8 cellular contexts compared by ENCODE assay signal in genomic region chr5:163459888-163460561, GRCh38. TPM values are rescaled to one million over a fixed set of nuclear protein-coding genes. Genes with fewer than 3 reads are reported as not detected.
DNase-seq lines count a peak whose midpoint lies in the region; ATAC-seq and TF ChIP-seq lines count a peak whose summit lies in the region.

Gene NUDCD2, minus strand, starts transcription at chr5:163460102. Its CDS starts 52 bp downstream, at chr5:163460050.

- H3K9me3 ChIP-seq in PC-9 (ENCODE audit: insufficient read depth, low read depth) (no peaks in the 10 kb centered on the region), esophagus (ENCODE audit: control insufficient read depth in 2 of 2, insufficient read depth in 1 of 2, low read depth in 1 of 2, low read length in 1 of 2) (no peaks in the 10 kb centered on the region), mucosa of stomach (ENCODE audit: control insufficient read depth, low read length) (no peaks in the 10 kb centered on the region)

- WGBS in esophagus, 2 donors = 0% methylated on average over 51 to 53 of the region's 53 CpGs

- no TSS peak for BruUV-seq in PC-9 (replicated peaks; lab: Mats Ljungman, UMichigan)

- CTCF ChIA-PET in PC-9 (lab: Charles Lee) = interaction anchor here (0.6 to 1.2 kb wide), 4 partner anchors 9 to 1493 kb away, joined by 3 to 13 read pairs (median 6); no protein-coding TSS in a partner anchor

- no peaks in the 10 kb centered on the region for H3K9me2 ChIP-seq in PC-9 (ENCODE audit: insufficient read depth)

- DNase-seq in DMS53 treated with DMSO at 0.1 percent for 48 hours (lab: John Stamatoyannopoulos, UW; ENCODE audit: unreplicated experiment) (peak; percentile 98), PC-9 (peak; percentile 91 to 96)
- DNase-seq in Jurkat, Clone E6-1 (ENCODE audit: low read depth, low spot score) = peak; percentile 99
- DNase-seq in activated T-cell treated with anti-CD3 and anti-CD28 coated beads, Interleukin-2, amount 50 U/mL, for 24 hours = peak; percentile 98
- DNase-seq in stimulated activated CD8-positive, alpha-beta memory T cell treated with anti-CD3 and anti-CD28 coated beads, Interleukin-7, amount 100 ng/mL, for 1 hour (ENCODE audit: low read depth in 2 of 2) = peak; percentile 85 to 91

- H3K27ac ChIP-seq in PC-9 (peak within 1 kb of the TSS; percentile 95), esophagus (ENCODE audit: low read depth in 2 of 2, low read length in 1 of 2) (peak within 1 kb of the TSS; percentile 97 to 99)

- peaks cover 70% of the 10 kb centered on the region for H3K36me3 Mint-ChIP-seq in activated T-cell treated with anti-CD3 and anti-CD28 coated beads, Interleukin-2, amount 50 U/mL, for 24 hours (ENCODE audit: low read depth)

- no peaks in the 10 kb centered on the region for H3K27me3 ChIP-seq in PC-9 (ENCODE audit: insufficient read depth, low read depth)
- no peaks in the 10 kb centered on the region for H3K27me3 ChIP-seq in esophagus (ENCODE audit: control insufficient read depth in 1 of 2, insufficient read depth in 2 of 2, low read length in 2 of 2)
- H3K27me3 ChIP-seq in mucosa of stomach (ENCODE audit: control insufficient read depth, insufficient read depth, low read length) = no peaks in the 10 kb centered on the region

- H3K36me3 ChIP-seq in PC-9 (ENCODE audit: low read depth) (peaks cover 6% of the 10 kb centered on the region), esophagus (ENCODE audit: control insufficient read depth in 2 of 2, insufficient read depth in 2 of 2, low read length in 1 of 2) (peaks cover 0 to 1% of the 10 kb centered on the region in 2 donors), mucosa of stomach (ENCODE audit: control insufficient read depth, insufficient read depth, low read length) (no peaks in the 10 kb centered on the region)

- no peaks in the 10 kb centered on the region for H3K27me3 Mint-ChIP-seq in activated T-cell treated with anti-CD3 and anti-CD28 coated beads, Interleukin-2, amount 50 U/mL, for 24 hours

- peak within 1 kb of the TSS; percentile 79 for H3K4me3 ChIP-seq in Jurkat, Clone E6-1 (ENCODE audit: low read length)
- H3K4me3 ChIP-seq in PC-9 (peak within 1 kb of the TSS; percentile 97), esophagus (ENCODE audit: low read depth in 1 of 2, low read length in 2 of 2) (peak within 1 kb of the TSS; percentile 87 to 92), mucosa of stomach (ENCODE audit: low read length) (peak within 1 kb of the TSS; percentile 65)

- H3K79me2 ChIP-seq in PC-9 (ENCODE audit: low read depth) = peaks cover 71% of the 10 kb centered on the region

- no peak; the same call in 1 of the 2 replicates for TF ChIP-seq CTCF in PC-9 (conservative IDR thresholded peaks at IDR 0.05)

- intact Hi-C loops in PC-9 (cut with micrococcal nuclease; ENCODE audit: unreplicated experiment) = loop anchor here (1.0 to 2.0 kb wide), 2 partner anchors 23 to 45 kb away; partner anchors contain the start of genes CCNG1 and MAT2B

- peak within 1 kb of the TSS; percentile 100 for H3K27ac Mint-ChIP-seq in activated T-cell treated with anti-CD3 and anti-CD28 coated beads, Interleukin-2, amount 50 U/mL, for 24 hours

- H3K4me1 ChIP-seq in PC-9 (replicated peaks; ENCODE audit: insufficient read depth) (peaks cover 36% of the 10 kb centered on the region), esophagus (ENCODE audit: control insufficient read depth in 2 of 2, insufficient read depth in 2 of 2, low read length in 1 of 2) (no peaks in the 10 kb centered on the region), mucosa of stomach (ENCODE audit: control insufficient read depth, insufficient read depth, low read length) (peaks cover 4% of the 10 kb centered on the region)

- H3K4me2 ChIP-seq in PC-9 = peak within 1 kb of the TSS; percentile 98

- peak within 1 kb of the TSS; percentile 86 for H3K4me3 Mint-ChIP-seq in activated T-cell treated with anti-CD3 and anti-CD28 coated beads, Interleukin-2, amount 50 U/mL, for 24 hours

- no peaks in the 10 kb centered on the region for H3K9me3 Mint-ChIP-seq in activated T-cell treated with anti-CD3 and anti-CD28 coated beads, Interleukin-2, amount 50 U/mL, for 24 hours

- peak; percentile 79 for ATAC-seq in GM21619 (IDR thresholded peaks at IDR 0.05; ENCODE audit: unreplicated experiment)

- H3K9ac ChIP-seq in mucosa of stomach (ENCODE audit: low read length) = peak within 1 kb of the TSS; percentile 84

- H3K4me1 Mint-ChIP-seq in activated T-cell treated with anti-CD3 and anti-CD28 coated beads, Interleukin-2, amount 50 U/mL, for 24 hours (ENCODE audit: low read depth) = peaks cover 39% of the 10 kb centered on the region

- peak within 1 kb of the TSS; percentile 93 for H2AFZ ChIP-seq in PC-9

- H4K20me1 ChIP-seq in PC-9 (ENCODE audit: insufficient read depth) = no peaks in the 10 kb centered on the region

- peaks cover 32% of the 10 kb centered on the region for H3F3A ChIP-seq in PC-9 (ENCODE audit: insufficient read depth, low read depth)

- POLR2A ChIA-PET in PC-9 (lab: Charles Lee; ENCODE audit: unreplicated experiment) = interaction anchor here (0.6 to 2.6 kb wide), 9 partner anchors 14 to 535 kb away, joined by 3 to 38 read pairs (median 6); partner anchors contain the start of genes CCNG1 and MAT2B

RNA-seq across cellular contexts. Expression of gene NUDCD2, which starts in this region (rescaled TPM):
- polyA plus RNA-seq in Jurkat, Clone E6-1 (2012; ENCODE audit: insufficient read depth, insufficient read length) = 127 TPM
- total RNA-seq in PC-9 (2021) = 68.6 and 71.6 TPM in 2 replicates
- 1 to 10 TPM; 4.8 to 5.4 TPM for polyA plus RNA-seq in esophagus

Comparison
In these comparisons a context has a peak if more than half of its experiments do, and no peak if none do; other contexts are left out.
1. Peak in every context shown above with its lines: DNase-seq, ATAC-seq, H3K4me3 ChIP-seq and H3K27ac ChIP-seq.